Comparison of ENCODE assay signal across 8 cellular contexts in the genomic region with DNA sequence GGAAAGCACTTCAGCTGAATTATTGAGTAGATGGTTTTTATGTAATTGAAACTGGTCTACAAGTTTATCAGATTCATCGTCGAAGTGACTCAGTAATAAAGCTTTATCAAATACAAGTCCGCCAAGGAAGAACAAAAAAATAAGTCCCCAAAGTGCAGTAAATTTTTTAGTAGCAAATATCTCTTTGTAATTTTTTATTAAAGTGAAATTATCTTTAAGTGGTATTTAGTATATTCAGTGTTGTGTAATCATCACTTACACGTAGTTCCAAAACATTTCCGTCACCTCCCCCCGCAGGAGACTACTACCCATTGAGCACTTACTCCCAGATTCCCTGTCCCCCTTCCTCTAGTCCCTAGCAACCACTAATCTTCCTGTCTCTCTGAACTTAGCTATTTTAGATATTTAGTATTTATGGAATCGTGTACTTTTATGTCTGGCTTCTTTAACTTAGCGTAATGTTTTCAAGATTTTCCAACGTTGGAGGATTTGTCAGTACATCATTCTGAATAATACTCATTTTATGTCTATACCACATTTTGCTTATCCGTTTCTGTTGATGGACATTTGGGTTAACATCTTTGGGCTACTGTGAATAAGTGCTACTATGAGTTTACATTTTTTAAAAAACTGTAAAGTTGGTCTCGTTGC. TPM values are rescaled to one million over a fixed set of nuclear protein-coding genes. Genes with fewer than 3 reads are reported as not detected.
DNase-seq lines count a peak whose midpoint lies in the region; ATAC-seq and TF ChIP-seq lines count a peak whose summit lies in the region.

No MANE protein-coding gene starts in this region.

- no peak for TF ChIP-seq CTCF in HL-60 (IDR thresholded peaks at IDR 0.05; ENCODE audit: insufficient read depth, low read length)
- TF ChIP-seq CTCF in endodermal cell (conservative IDR thresholded peaks at IDR 0.05), result no peak

- H3K27ac Mint-ChIP-seq in endodermal cell, result peak overlapping the region; percentile 100

- H4K20me1 ChIP-seq in BLaER1, result peaks cover 60% of the 10 kb centered on the region

- peaks cover 27% of the 10 kb centered on the region for H3K4me1 Mint-ChIP-seq in endodermal cell

- peak overlapping the region; percentile 82 for H3K4me2 ChIP-seq in BLaER1

- DNase-seq in HL-60 (ENCODE audit: low read depth in 1 of 2, low spot score in 1 of 2), result peak in 1 of 2 experiments; percentile 25
- no peak for DNase-seq in endodermal cell
- DNase-seq in aorta, result no peak
- no peak for DNase-seq in iPS-NIHi11 (ENCODE audit: low spot score)
- DNase-seq in NK-92 treated with Interleukin-12 subunit alpha and Interleukin-12 subunit beta, amount 100 ng/mL, for 24 hours (lab: John Stamatoyannopoulos, UW), result no peak

- H3K9me3 Mint-ChIP-seq in endodermal cell, result peaks cover 2% of the 10 kb centered on the region

- no peaks in the 10 kb centered on the region for H3K27me3 ChIP-seq in BLaER1
- no peaks in the 10 kb centered on the region for H3K27me3 ChIP-seq in HL-60 (ENCODE audit: insufficient read depth, poor library complexity, severe bottlenecking)
- H3K27me3 ChIP-seq in endodermal cell (ENCODE audit: control insufficient read depth, insufficient read depth, low read length, poor library complexity, severe bottlenecking), result no peaks in the 10 kb centered on the region
- H3K27me3 ChIP-seq in mucosa of rectum (ENCODE audit: control insufficient read depth in 2 of 2, insufficient read depth in 2 of 2, low read length in 2 of 2), result no peaks in the 10 kb centered on the region
- no peaks in the 10 kb centered on the region for H3K27me3 ChIP-seq in aorta (ENCODE audit: control insufficient read depth in 1 of 2, insufficient read depth in 2 of 2, low read length in 1 of 2)

- H3K9me3 ChIP-seq in BLaER1, result no peaks in the 10 kb centered on the region
- no peaks in the 10 kb centered on the region for H3K9me3 ChIP-seq in endodermal cell (ENCODE audit: control insufficient read depth, low read length)
- no peaks in the 10 kb centered on the region for H3K9me3 ChIP-seq in mucosa of rectum (ENCODE audit: control insufficient read depth in 2 of 2, low read length in 2 of 2)
- no peaks in the 10 kb centered on the region for H3K9me3 ChIP-seq in aorta (ENCODE audit: control insufficient read depth, low read length)

- peaks cover 60% of the 10 kb centered on the region for H3K36me3 Mint-ChIP-seq in endodermal cell (ENCODE audit: low read depth)

- peak overlapping the region; percentile 91 for H3K4me3 Mint-ChIP-seq in endodermal cell

- H3K27ac ChIP-seq in BLaER1, result peak overlapping the region; percentile 99
- peak overlapping the region; percentile 96 for H3K27ac ChIP-seq in HL-60 (replicated peaks)
- peak overlapping the region; percentile 99 for H3K27ac ChIP-seq in endodermal cell (ENCODE audit: low read depth, low read length)
- peak overlapping the region; percentile 99 for H3K27ac ChIP-seq in mucosa of rectum (ENCODE audit: low read depth in 2 of 2, low read length in 2 of 2)
- peak overlapping the region; percentile 73 to 82 for H3K27ac ChIP-seq in aorta (ENCODE audit: low read depth in 1 of 2, low read length in 2 of 2)

- peak overlapping the region; percentile 100 for H3K9ac ChIP-seq in BLaER1
- H3K9ac ChIP-seq in endodermal cell (ENCODE audit: extremely low read depth, low read length, poor library complexity, severe bottlenecking), result peak overlapping the region; percentile 100
- peak overlapping the region; percentile 99 to 100 for H3K9ac ChIP-seq in mucosa of rectum (ENCODE audit: low read depth in 1 of 2, low read length in 2 of 2)

- intact Hi-C loops in aorta (cut with DNase I), result loop anchor here in 1 of 2 donors (5.0 kb wide), 1 partner anchor 48 kb away; a partner anchor contains a TSS

- H3K36me3 ChIP-seq in BLaER1, result peaks cover 48% of the 10 kb centered on the region
- H3K36me3 ChIP-seq in endodermal cell (ENCODE audit: control insufficient read depth, insufficient read depth, low read length), result peaks cover 54% of the 10 kb centered on the region
- peaks cover 35% of the 10 kb centered on the region in 2 donors for H3K36me3 ChIP-seq in mucosa of rectum (ENCODE audit: control insufficient read depth in 2 of 2, insufficient read depth in 2 of 2, low read length in 2 of 2)
- peaks cover 3 to 9% of the 10 kb centered on the region in 2 donors for H3K36me3 ChIP-seq in aorta (ENCODE audit: control insufficient read depth in 1 of 2, insufficient read depth in 2 of 2, low read length in 1 of 2)

- no peaks in the 10 kb centered on the region for H3K27me3 Mint-ChIP-seq in endodermal cell (ENCODE audit: insufficient read depth)

- 0% methylated on average over 1 to 11 of the region's 11 CpGs for WGBS in endodermal cell (ENCODE audit: insufficient coverage in 1 of 2, insufficient read length in 1 of 2), 2 experiments
- WGBS in aorta, 2 donors, result 0 to 1% methylated on average over 11 of the region's 11 CpGs

- H3K4me3 ChIP-seq in BLaER1, result peak overlapping the region; percentile 82
- peak overlapping the region; percentile 71 for H3K4me3 ChIP-seq in HL-60 (replicated peaks; ENCODE audit: insufficient read depth, low read length)
- peak overlapping the region; percentile 96 for H3K4me3 ChIP-seq in endodermal cell (ENCODE audit: low read length)
- H3K4me3 ChIP-seq in mucosa of rectum (ENCODE audit: low read length in 2 of 2), result peak overlapping the region; percentile 83 to 84
- peak overlapping the region; percentile 88 to 98 for H3K4me3 ChIP-seq in aorta (ENCODE audit: low read length in 2 of 2)

- peak; percentile 14; the same call in 1 of the 3 replicates for ATAC-seq in SK-N-SH treated with all-trans-retinoic acid at 6 μM for 48 hours
- peak; percentile 61 for ATAC-seq in aorta (ENCODE audit: low FRiP score)

- H3K4me1 ChIP-seq in BLaER1, result peaks cover 61% of the 10 kb centered on the region
- H3K4me1 ChIP-seq in endodermal cell (ENCODE audit: control insufficient read depth, insufficient read depth, low read length), result peaks cover 3% of the 10 kb centered on the region
- peaks cover 40 to 41% of the 10 kb centered on the region in 2 donors for H3K4me1 ChIP-seq in mucosa of rectum (ENCODE audit: control insufficient read depth in 2 of 2, insufficient read depth in 2 of 2, low read length in 2 of 2)
- peaks cover 4 to 9% of the 10 kb centered on the region in 2 donors for H3K4me1 ChIP-seq in aorta (ENCODE audit: control insufficient read depth in 1 of 2, insufficient read depth in 2 of 2, low read length in 2 of 2)

TF ChIP-seq in SK-N-SH treated with all-trans-retinoic acid at 6 μM for 48 hours, 23 proteins besides CTCF, POLR2A, EP300 and RAD21:
- TF ChIP-seq ZNF70 (CRISPR knock-in tag; IDR thresholded peaks at IDR 0.05) (peak; percentile 55; the same call in 1 of the 2 replicates), PPARA (CRISPR knock-in tag; IDR thresholded peaks at IDR 0.05; ENCODE audit: borderline replicate concordance) (no peak)

RNA-seq across cellular contexts. Expression of a gene that starts 1.1 kb away (rescaled TPM):
- 100 to 1,000 TPM; 493 to 536 TPM for total RNA-seq in endodermal cell
- polyA plus RNA-seq in endodermal cell (2013, experiment 1 of 2), result 582 TPM
- polyA plus RNA-seq in endodermal cell (2013, experiment 2 of 2), result 506 TPM
- total RNA-seq in aorta, result 100 to 1,000 TPM; 190 to 197 TPM
- 100 to 1,000 TPM; 160 to 193 TPM for polyA plus RNA-seq in aorta

RNA-seq across cellular contexts. Expression of a gene that starts 48.0 kb away (rescaled TPM):
- total RNA-seq in endodermal cell (10 to 100 TPM; 35.2 to 38.3 TPM), aorta (10 to 100 TPM; 25.2 to 38.0 TPM)
- polyA plus RNA-seq in endodermal cell (2013, experiment 1 of 2), result 29.6 TPM
- 28.6 TPM for polyA plus RNA-seq in endodermal cell (2013, experiment 2 of 2)
- 10 to 100 TPM; 14.9 to 16.2 TPM for polyA plus RNA-seq in aorta
